In genomic region chr3:58994746-58995330, GRCh38 we compare ENCODE assay signal across 8 cellular contexts. TPM values are rescaled to one million over a fixed set of nuclear protein-coding genes. Genes with fewer than 3 reads are reported as not detected.
DNase-seq lines count a peak whose midpoint lies in the region; ATAC-seq, FAIRE-seq and TF ChIP-seq lines count a peak whose summit lies in the region.

No MANE protein-coding gene starts in this region.

- peak overlapping the region; percentile 66 for H3K4me2 ChIP-seq in astrocyte (ENCODE audit: low read length)

- WGBS in upper lobe of left lung, 2 donors, result 22 to 24% methylated on average over 6 of the region's 6 CpGs

- H3K27me3 Mint-ChIP-seq in astrocyte (ENCODE audit: low read depth, unreplicated experiment), result no peaks in the 10 kb centered on the region

- intact Hi-C loops in kidney (cut with DNase I), result no loop called here

- TF ChIP-seq CTCF in astrocyte (IDR thresholded peaks at IDR 0.05; ENCODE audit: insufficient read depth, low read depth, low read length), result peak; percentile 92
- peak; percentile 49 for TF ChIP-seq CTCF in kidney (IDR thresholded peaks at IDR 0.05; ENCODE audit: borderline replicate concordance, extremely low read depth, insufficient read depth)
- TF ChIP-seq CTCF in upper lobe of left lung (IDR thresholded peaks at IDR 0.05), result peak in 5 of 6 experiments; percentile 25 to 37 (median 33)

- H3K4me1 Mint-ChIP-seq in astrocyte (ENCODE audit: low read depth, unreplicated experiment), result peaks cover 13% of the 10 kb centered on the region

- DNase-seq in activated CD4-positive, alpha-beta T cell treated with anti-CD3 and anti-CD28 coated beads for 48 hours, result peak; percentile 32
- DNase-seq in activated CD4-positive, alpha-beta T cell treated with anti-CD3 and anti-CD28 coated beads for 1 hour, result no peak
- peak; percentile 77 for DNase-seq in NCI-H748 treated with DMSO at 0.1 percent for 48 hours (lab: John Stamatoyannopoulos, UW)
- peak; percentile 52 for DNase-seq in astrocyte (ENCODE audit: low read depth)
- no peak for DNase-seq in kidney
- DNase-seq in upper lobe of left lung, result no peak

- no peak for FAIRE-seq in astrocyte (lab: Jason Lieb, UNC)
- FAIRE-seq in kidney (lab: Jason Lieb, UNC), result no peak

- H3K79me2 ChIP-seq in astrocyte (ENCODE audit: insufficient read depth, low read length), result no peaks in the 10 kb centered on the region

- H3K4me3 ChIP-seq in astrocyte (ENCODE audit: insufficient read depth, low read depth, low read length), result no peak overlapping the region
- H3K4me3 ChIP-seq in kidney (ENCODE audit: low read length in 2 of 2), result no peak overlapping the region
- no peak overlapping the region for H3K4me3 ChIP-seq in upper lobe of left lung

- peak overlapping the region; percentile 52 for H2AFZ ChIP-seq in astrocyte (ENCODE audit: low read depth, low read length)

- H3K36me3 ChIP-seq in astrocyte (ENCODE audit: insufficient read depth, low read length), result no peaks in the 10 kb centered on the region
- no peaks in the 10 kb centered on the region for H3K36me3 ChIP-seq in kidney (ENCODE audit: control insufficient read depth in 1 of 2, insufficient read depth in 2 of 2, low read length in 2 of 2)
- no peaks in the 10 kb centered on the region for H3K36me3 ChIP-seq in upper lobe of left lung

- no peaks in the 10 kb centered on the region for H3K9me3 Mint-ChIP-seq in astrocyte (ENCODE audit: unreplicated experiment)

- TF ChIP-seq EP300 in upper lobe of left lung (IDR thresholded peaks at IDR 0.05), result no peak

- H3K4me3 Mint-ChIP-seq in astrocyte (ENCODE audit: unreplicated experiment), result no peak overlapping the region

- H3K27me3 ChIP-seq in astrocyte (ENCODE audit: insufficient read depth, low read length) (no peaks in the 10 kb centered on the region), upper lobe of left lung (no peaks in the 10 kb centered on the region)

- TF ChIP-seq POLR2A in upper lobe of left lung (IDR thresholded peaks at IDR 0.05), result no peak

- no peak overlapping the region for H3K27ac Mint-ChIP-seq in astrocyte (ENCODE audit: unreplicated experiment)

- H3K27ac ChIP-seq in astrocyte (ENCODE audit: low read depth, low read length) (no peak overlapping the region), kidney (ENCODE audit: low read depth in 2 of 2, low read length in 2 of 2) (no peak overlapping the region), upper lobe of left lung (no peak overlapping the region)

- H4K20me1 ChIP-seq in astrocyte (ENCODE audit: insufficient read depth, low read length), result no peaks in the 10 kb centered on the region

- H3K36me3 Mint-ChIP-seq in astrocyte (ENCODE audit: low read depth, unreplicated experiment), result no peaks in the 10 kb centered on the region

- H3K9me3 ChIP-seq in astrocyte (ENCODE audit: insufficient read depth, low read depth, low read length) (no peaks in the 10 kb centered on the region), kidney (ENCODE audit: control insufficient read depth in 1 of 2, low read length in 2 of 2) (no peaks in the 10 kb centered on the region), upper lobe of left lung (no peaks in the 10 kb centered on the region)

- H3K4me1 ChIP-seq in astrocyte (ENCODE audit: insufficient read depth, low read length) (peaks cover 17% of the 10 kb centered on the region), kidney (ENCODE audit: control insufficient read depth in 1 of 2, insufficient read depth in 1 of 2, low read depth in 1 of 2, low read length in 2 of 2) (no peaks in the 10 kb centered on the region), upper lobe of left lung (no peaks in the 10 kb centered on the region)

- no peak overlapping the region for H3K9ac ChIP-seq in astrocyte (ENCODE audit: low read length)
- H3K9ac ChIP-seq in kidney (ENCODE audit: low read length in 2 of 2), result no peak overlapping the region

- ATAC-seq in HG02759 (IDR thresholded peaks at IDR 0.05; ENCODE audit: unreplicated experiment) (peak; percentile 52), upper lobe of left lung (ENCODE audit: low FRiP score in 2 of 2) (no peak), GM19328 (IDR thresholded peaks at IDR 0.05; ENCODE audit: unreplicated experiment) (no peak)

RNA-seq across cellular contexts. Expression of gene CFAP20DC, which starts 55.0 kb away (rescaled TPM):
- total RNA-seq in astrocyte (0.57 and 0.89 TPM in 2 replicates), kidney (3.2 TPM), upper lobe of left lung (1 to 10 TPM in 2 of 6 donors, under 1 TPM in 3, not detected in 1; 0.30 to 4.3 (median 0.37) TPM)
- polyA plus RNA-seq in kidney (ENCODE audit: insufficient read depth, low read depth, low replicate concordance), result 0.73 TPM

Comparison
In these comparisons a context has a peak if more than half of its experiments do, and no peak if none do; other contexts are left out.
1. DNase-seq: peak in activated CD4-positive, alpha-beta T cell treated with anti-CD3 and anti-CD28 coated beads for 48 hours (single experiment), NCI-H748 treated with DMSO at 0.1 percent for 48 hours (single experiment) and astrocyte (single experiment); none in activated CD4-positive, alpha-beta T cell treated with anti-CD3 and anti-CD28 coated beads for 1 hour (single experiment), kidney (single experiment) and upper lobe of left lung (0 of 2).
2. CTCF ChIP-seq: peak in every context shown above with its lines; median percentile 92 in astrocyte; 49 in kidney; 33 in upper lobe of left lung.